3 cellular contexts compared by ENCODE assay signal in genomic region chr1:152009691-152010090, GRCh38.
A peak's percentile ranks its signal among the peaks of the same experiment; 100 is the strongest.
TF ChIP-seq lines count a peak whose summit lies in the region.

No MANE protein-coding gene starts in this region.

TF ChIP-seq in liver, 16 proteins besides CTCF, POLR2A, EP300 and RAD21:
- TF ChIP-seq, protein P1, sequence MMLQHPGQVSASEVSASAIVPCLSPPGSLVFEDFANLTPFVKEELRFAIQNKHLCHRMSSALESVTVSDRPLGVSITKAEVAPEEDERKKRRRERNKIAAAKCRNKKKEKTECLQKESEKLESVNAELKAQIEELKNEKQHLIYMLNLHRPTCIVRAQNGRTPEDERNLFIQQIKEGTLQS (IDR thresholded peaks at IDR 0.05) = no peak
- TF ChIP-seq JUND (IDR thresholded peaks at IDR 0.05) (no peak), FOXA1 (IDR thresholded peaks at IDR 0.05) (no peak), RXRA (IDR thresholded peaks at IDR 0.05) (peak; percentile 80 to 82), NR2F2 (IDR thresholded peaks at IDR 0.05) (no peak), EGR1 (IDR thresholded peaks at IDR 0.05; ENCODE audit: low read depth in 2 of 2) (no peak), ZBTB33 (IDR thresholded peaks at IDR 0.05) (peak; percentile 17), REST (IDR thresholded peaks at IDR 0.05) (peak; percentile 42), FOXA2 (IDR thresholded peaks at IDR 0.05) (no peak), YY1 (IDR thresholded peaks at IDR 0.05) (peak; percentile 37), GABPA (IDR thresholded peaks at IDR 0.05 in 1 of 2, conservative IDR thresholded peaks at IDR 0.05 in 1 of 2) (no peak), TAF1 (conservative IDR thresholded peaks at IDR 0.05) (no peak), HNF4G (IDR thresholded peaks at IDR 0.05) (no peak), HNF4A (conservative IDR thresholded peaks at IDR 0.05) (peak; percentile 46 to 48), SP1 (IDR thresholded peaks at IDR 0.05) (peak; percentile 93)
- TF ChIP-seq, protein P2, sequence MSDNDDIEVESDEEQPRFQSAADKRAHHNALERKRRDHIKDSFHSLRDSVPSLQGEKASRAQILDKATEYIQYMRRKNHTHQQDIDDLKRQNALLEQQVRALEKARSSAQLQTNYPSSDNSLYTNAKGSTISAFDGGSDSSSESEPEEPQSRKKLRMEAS (IDR thresholded peaks at IDR 0.05) = no peak

TF ChIP-seq in HepG2, 621 proteins besides CTCF, POLR2A, EP300 and RAD21 (continues in another document):
- no peak for TF ChIP-seq HES4 (CRISPR knock-in tag; IDR thresholded peaks at IDR 0.05; ENCODE audit: borderline replicate concordance)
- TF ChIP-seq KAT7 (CRISPR knock-in tag; IDR thresholded peaks at IDR 0.05; ENCODE audit: borderline replicate concordance) = no peak
- no peak for TF ChIP-seq ZNF619 (CRISPR knock-in tag; IDR thresholded peaks at IDR 0.05)
- no peak for TF ChIP-seq MLXIP (CRISPR knock-in tag; IDR thresholded peaks at IDR 0.05; ENCODE audit: borderline replicate concordance)
- no peak for TF ChIP-seq ZNF580 (CRISPR knock-in tag; IDR thresholded peaks at IDR 0.05; ENCODE audit: borderline replicate concordance, low read depth)
- no peak for TF ChIP-seq PAF1 (CRISPR knock-in tag; IDR thresholded peaks at IDR 0.05)
- no peak for TF ChIP-seq ZMAT5 (CRISPR knock-in tag; IDR thresholded peaks at IDR 0.05; ENCODE audit: borderline replicate concordance, low read depth)
- TF ChIP-seq CSRNP2 (CRISPR knock-in tag; conservative IDR thresholded peaks at IDR 0.05; ENCODE audit: low read depth) = no peak
- TF ChIP-seq REL (CRISPR knock-in tag; conservative IDR thresholded peaks at IDR 0.05) = no peak
- TF ChIP-seq, protein P3, sequence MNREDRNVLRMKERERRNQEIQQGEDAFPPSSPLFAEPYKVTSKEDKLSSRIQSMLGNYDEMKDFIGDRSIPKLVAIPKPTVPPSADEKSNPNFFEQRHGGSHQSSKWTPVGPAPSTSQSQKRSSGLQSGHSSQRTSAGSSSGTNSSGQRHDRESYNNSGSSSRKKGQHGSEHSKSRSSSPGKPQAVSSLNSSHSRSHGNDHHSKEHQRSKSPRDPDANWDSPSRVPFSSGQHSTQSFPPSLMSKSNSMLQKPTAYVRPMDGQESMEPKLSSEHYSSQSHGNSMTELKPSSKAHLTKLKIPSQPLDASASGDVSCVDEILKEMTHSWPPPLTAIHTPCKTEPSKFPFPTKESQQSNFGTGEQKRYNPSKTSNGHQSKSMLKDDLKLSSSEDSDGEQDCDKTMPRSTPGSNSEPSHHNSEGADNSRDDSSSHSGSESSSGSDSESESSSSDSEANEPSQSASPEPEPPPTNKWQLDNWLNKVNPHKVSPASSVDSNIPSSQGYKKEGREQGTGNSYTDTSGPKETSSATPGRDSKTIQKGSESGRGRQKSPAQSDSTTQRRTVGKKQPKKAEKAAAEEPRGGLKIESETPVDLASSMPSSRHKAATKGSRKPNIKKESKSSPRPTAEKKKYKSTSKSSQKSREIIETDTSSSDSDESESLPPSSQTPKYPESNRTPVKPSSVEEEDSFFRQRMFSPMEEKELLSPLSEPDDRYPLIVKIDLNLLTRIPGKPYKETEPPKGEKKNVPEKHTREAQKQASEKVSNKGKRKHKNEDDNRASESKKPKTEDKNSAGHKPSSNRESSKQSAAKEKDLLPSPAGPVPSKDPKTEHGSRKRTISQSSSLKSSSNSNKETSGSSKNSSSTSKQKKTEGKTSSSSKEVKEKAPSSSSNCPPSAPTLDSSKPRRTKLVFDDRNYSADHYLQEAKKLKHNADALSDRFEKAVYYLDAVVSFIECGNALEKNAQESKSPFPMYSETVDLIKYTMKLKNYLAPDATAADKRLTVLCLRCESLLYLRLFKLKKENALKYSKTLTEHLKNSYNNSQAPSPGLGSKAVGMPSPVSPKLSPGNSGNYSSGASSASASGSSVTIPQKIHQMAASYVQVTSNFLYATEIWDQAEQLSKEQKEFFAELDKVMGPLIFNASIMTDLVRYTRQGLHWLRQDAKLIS (CRISPR knock-in tag; IDR thresholded peaks at IDR 0.05) = no peak

TF ChIP-seq in K562, 482 proteins besides CTCF, POLR2A, EP300 and RAD21:
- TF ChIP-seq ATF1 (CRISPR knock-in tag; IDR thresholded peaks at IDR 0.05) = no peak
- TF ChIP-seq ATF1 (tag; IDR thresholded peaks at IDR 0.05) = no peak
- peak; percentile 75 for TF ChIP-seq CBX8 (IDR thresholded peaks at IDR 0.05; ENCODE audit: borderline replicate concordance, extremely low read depth, low read depth, low read length, poor library complexity, severe bottlenecking)
- TF ChIP-seq RB1 (IDR thresholded peaks at IDR 0.05; ENCODE audit: low read depth) = no peak
- TF ChIP-seq ZBTB49 (CRISPR knock-in tag; IDR thresholded peaks at IDR 0.05; ENCODE audit: borderline replicate concordance) = no peak
- TF ChIP-seq, protein P4, sequence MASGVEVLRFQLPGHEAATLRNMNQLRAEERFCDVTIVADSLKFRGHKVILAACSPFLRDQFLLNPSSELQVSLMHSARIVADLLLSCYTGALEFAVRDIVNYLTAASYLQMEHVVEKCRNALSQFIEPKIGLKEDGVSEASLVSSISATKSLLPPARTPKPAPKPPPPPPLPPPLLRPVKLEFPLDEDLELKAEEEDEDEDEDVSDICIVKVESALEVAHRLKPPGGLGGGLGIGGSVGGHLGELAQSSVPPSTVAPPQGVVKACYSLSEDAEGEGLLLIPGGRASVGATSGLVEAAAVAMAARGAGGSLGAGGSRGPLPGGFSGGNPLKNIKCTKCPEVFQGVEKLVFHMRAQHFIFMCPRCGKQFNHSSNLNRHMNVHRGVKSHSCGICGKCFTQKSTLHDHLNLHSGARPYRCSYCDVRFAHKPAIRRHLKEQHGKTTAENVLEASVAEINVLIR (CRISPR knock-in tag; IDR thresholded peaks at IDR 0.05) = no peak
- no peak for TF ChIP-seq NR2F6 (CRISPR knock-in tag; IDR thresholded peaks at IDR 0.05)
